1 cellular context compared by ENCODE assay signal in genomic region chr6:159989882-159990480, GRCh38.
TF ChIP-seq lines count a peak whose summit lies in the region.

No MANE protein-coding gene starts in this region.

TF ChIP-seq in GM23338, 12 proteins besides CTCF, POLR2A, EP300 and RAD21 (continued from another document):
- TF ChIP-seq, protein P1, sequence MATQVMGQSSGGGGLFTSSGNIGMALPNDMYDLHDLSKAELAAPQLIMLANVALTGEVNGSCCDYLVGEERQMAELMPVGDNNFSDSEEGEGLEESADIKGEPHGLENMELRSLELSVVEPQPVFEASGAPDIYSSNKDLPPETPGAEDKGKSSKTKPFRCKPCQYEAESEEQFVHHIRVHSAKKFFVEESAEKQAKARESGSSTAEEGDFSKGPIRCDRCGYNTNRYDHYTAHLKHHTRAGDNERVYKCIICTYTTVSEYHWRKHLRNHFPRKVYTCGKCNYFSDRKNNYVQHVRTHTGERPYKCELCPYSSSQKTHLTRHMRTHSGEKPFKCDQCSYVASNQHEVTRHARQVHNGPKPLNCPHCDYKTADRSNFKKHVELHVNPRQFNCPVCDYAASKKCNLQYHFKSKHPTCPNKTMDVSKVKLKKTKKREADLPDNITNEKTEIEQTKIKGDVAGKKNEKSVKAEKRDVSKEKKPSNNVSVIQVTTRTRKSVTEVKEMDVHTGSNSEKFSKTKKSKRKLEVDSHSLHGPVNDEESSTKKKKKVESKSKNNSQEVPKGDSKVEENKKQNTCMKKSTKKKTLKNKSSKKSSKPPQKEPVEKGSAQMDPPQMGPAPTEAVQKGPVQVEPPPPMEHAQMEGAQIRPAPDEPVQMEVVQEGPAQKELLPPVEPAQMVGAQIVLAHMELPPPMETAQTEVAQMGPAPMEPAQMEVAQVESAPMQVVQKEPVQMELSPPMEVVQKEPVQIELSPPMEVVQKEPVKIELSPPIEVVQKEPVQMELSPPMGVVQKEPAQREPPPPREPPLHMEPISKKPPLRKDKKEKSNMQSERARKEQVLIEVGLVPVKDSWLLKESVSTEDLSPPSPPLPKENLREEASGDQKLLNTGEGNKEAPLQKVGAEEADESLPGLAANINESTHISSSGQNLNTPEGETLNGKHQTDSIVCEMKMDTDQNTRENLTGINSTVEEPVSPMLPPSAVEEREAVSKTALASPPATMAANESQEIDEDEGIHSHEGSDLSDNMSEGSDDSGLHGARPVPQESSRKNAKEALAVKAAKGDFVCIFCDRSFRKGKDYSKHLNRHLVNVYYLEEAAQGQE (IDR thresholded peaks at IDR 0.05; ENCODE audit: unreplicated experiment) = no peak
- TF ChIP-seq EZH2phosphoT487 (IDR thresholded peaks at IDR 0.05; ENCODE audit: unreplicated experiment) = no peak
- TF ChIP-seq JUNB (IDR thresholded peaks at IDR 0.05; ENCODE audit: unreplicated experiment) = no peak
- TF ChIP-seq STAT1 (IDR thresholded peaks at IDR 0.05; ENCODE audit: unreplicated experiment) = no peak
- no peak for TF ChIP-seq NANOG (IDR thresholded peaks at IDR 0.05; ENCODE audit: borderline replicate concordance)
- no peak for TF ChIP-seq POLR2AphosphoS5 (IDR thresholded peaks at IDR 0.05; ENCODE audit: low read depth)
- TF ChIP-seq, protein P2, sequence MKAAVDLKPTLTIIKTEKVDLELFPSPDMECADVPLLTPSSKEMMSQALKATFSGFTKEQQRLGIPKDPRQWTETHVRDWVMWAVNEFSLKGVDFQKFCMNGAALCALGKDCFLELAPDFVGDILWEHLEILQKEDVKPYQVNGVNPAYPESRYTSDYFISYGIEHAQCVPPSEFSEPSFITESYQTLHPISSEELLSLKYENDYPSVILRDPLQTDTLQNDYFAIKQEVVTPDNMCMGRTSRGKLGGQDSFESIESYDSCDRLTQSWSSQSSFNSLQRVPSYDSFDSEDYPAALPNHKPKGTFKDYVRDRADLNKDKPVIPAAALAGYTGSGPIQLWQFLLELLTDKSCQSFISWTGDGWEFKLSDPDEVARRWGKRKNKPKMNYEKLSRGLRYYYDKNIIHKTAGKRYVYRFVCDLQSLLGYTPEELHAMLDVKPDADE (IDR thresholded peaks at IDR 0.05) = no peak
- no peak for TF ChIP-seq ZNF331 (CRISPR knock-in tag; IDR thresholded peaks at IDR 0.05; ENCODE audit: low read depth)
- no peak for TF ChIP-seq CREB1 (CRISPR knock-in tag; IDR thresholded peaks at IDR 0.05; ENCODE audit: low read depth)
- TF ChIP-seq EZH2 (IDR thresholded peaks at IDR 0.05; ENCODE audit: low read depth, unreplicated experiment) = no peak
TF ChIP-seq in GM23338: peak in this region for 0.
